7 cellular contexts compared by ENCODE assay signal in the genomic region with DNA sequence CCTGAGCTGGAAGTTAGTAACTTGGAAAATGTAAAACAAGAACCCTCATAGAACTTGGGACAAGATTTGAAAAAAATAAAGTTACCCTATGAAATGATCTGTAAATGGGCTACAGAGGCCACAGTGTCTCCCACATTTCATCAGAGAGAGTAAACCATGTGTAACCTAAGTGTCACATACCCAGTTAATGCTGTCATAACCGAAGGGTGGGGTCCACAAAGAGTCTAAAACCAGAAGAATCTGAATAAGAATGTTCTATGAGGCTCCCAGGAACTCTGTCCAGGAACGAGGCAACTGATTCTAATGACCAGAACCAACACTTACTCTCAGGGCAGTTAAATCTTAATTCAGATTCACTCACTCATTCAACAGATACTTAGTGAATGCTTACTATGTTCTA. TPM values are rescaled to one million over a fixed set of nuclear protein-coding genes. Genes with fewer than 3 reads are reported as not detected.
DNase-seq lines count a peak whose midpoint lies in the region; ATAC-seq and TF ChIP-seq lines count a peak whose summit lies in the region.

No MANE protein-coding gene starts in this region.

- H2AFZ ChIP-seq in HCT116 (ENCODE audit: low read depth, low read length, poor library complexity, severe bottlenecking) (no peak overlapping the region), hepatocyte (peak overlapping the region; percentile 95)

- no peaks in the 10 kb centered on the region for H3K9me3 ChIP-seq in HCT116 (ENCODE audit: control insufficient read depth in 1 of 2, insufficient read depth in 1 of 2, low read depth in 1 of 2, low read length in 2 of 2)
- H3K9me3 ChIP-seq in hepatocyte (ENCODE audit: low read depth) = no peaks in the 10 kb centered on the region
- H3K9me3 ChIP-seq in subcutaneous abdominal adipose tissue (ENCODE audit: control insufficient read depth in 5 of 5, low read length in 5 of 5) = no peaks in the 10 kb centered on the region
- H3K9me3 ChIP-seq in mucosa of descending colon = no peaks in the 10 kb centered on the region

- no peak overlapping the region for H3K27ac ChIP-seq in HCT116 (ENCODE audit: low read depth, low read length)
- H3K27ac ChIP-seq in VCaP = peak overlapping the region; percentile 98
- H3K27ac ChIP-seq in hepatocyte = peak overlapping the region; percentile 100
- peak overlapping the region; percentile 95 for H3K27ac ChIP-seq in subcutaneous abdominal adipose tissue (ENCODE audit: low read depth, low read length)

- peak overlapping the region; percentile 63 to 73 for H3K4me3 ChIP-seq in HCT116 (replicated peaks in 1 of 2; ENCODE audit: low read depth in 1 of 2, low read length in 2 of 2)
- H3K4me3 ChIP-seq in hepatocyte = peak overlapping the region; percentile 91
- H3K4me3 ChIP-seq in subcutaneous abdominal adipose tissue (ENCODE audit: low read depth in 1 of 5, low read length in 5 of 5) = peak overlapping the region in 2 of 5 donors; percentile 87 to 97
- H3K4me3 ChIP-seq in mucosa of descending colon = no peak overlapping the region

- BruUV-seq in HCT116 (replicated peaks; lab: Mats Ljungman, UMichigan) = no TSS peak

- POLR2A ChIA-PET in HCT116 (lab: Charles Lee) = interaction anchor here (1.1 kb wide), 1 partner anchor 11 kb away, joined by 5 read pairs; no protein-coding TSS in a partner anchor

- H3K27me3 ChIP-seq in HCT116 (ENCODE audit: insufficient read depth, low read length) = no peaks in the 10 kb centered on the region
- no peaks in the 10 kb centered on the region for H3K27me3 ChIP-seq in hepatocyte
- H3K27me3 ChIP-seq in subcutaneous abdominal adipose tissue (ENCODE audit: control insufficient read depth in 5 of 5, insufficient read depth in 4 of 5, low read length in 5 of 5) = no peaks in the 10 kb centered on the region

- ATAC-seq in HCT116 = no peak
- no peak for ATAC-seq in mucosa of descending colon

- RAD21 ChIA-PET in HCT116 (lab: Charles Lee; ENCODE audit: low non-redundant PET in 1 of 2, low total read pairs in 2 of 2, uncharacterized antibody in 2 of 2, unreplicated experiment in 2 of 2) = interaction anchor here in 1 of 2 experiments (1.8 kb wide), 1 partner anchor 99 kb away, joined by 8 read pairs; no protein-coding TSS in a partner anchor

- H4K20me1 ChIP-seq in HCT116 (ENCODE audit: insufficient read depth) (peaks cover 6% of the 10 kb centered on the region; the same call in 1 of the 2 replicates), hepatocyte (ENCODE audit: insufficient read depth, poor library complexity, severe bottlenecking) (peaks cover 33% of the 10 kb centered on the region)

- peak overlapping the region; percentile 95 for H3K4me2 ChIP-seq in HCT116 (ENCODE audit: low read length)
- peak overlapping the region; percentile 89 for H3K4me2 ChIP-seq in hepatocyte

- H3K9me2 ChIP-seq in HCT116 (ENCODE audit: insufficient read depth) (no peaks in the 10 kb centered on the region), hepatocyte (replicated peaks; ENCODE audit: insufficient read depth) (no peaks in the 10 kb centered on the region)

- TF ChIP-seq RAD21 in HCT116 (IDR thresholded peaks at IDR 0.05; ENCODE audit: low read depth) = no peak

- 78% methylated on average over 2 of the region's 2 CpGs for WGBS in hepatocyte (ENCODE audit: low lambda C conversion rate, missing lambda C conversion rate)

- TF ChIP-seq POLR2A in HCT116 (IDR thresholded peaks at IDR 0.05; ENCODE audit: borderline replicate concordance, extremely low read depth, insufficient read depth, insufficient read length) = no peak

- H3K79me2 ChIP-seq in HCT116 (ENCODE audit: insufficient read depth, low read length) (peaks cover 37% of the 10 kb centered on the region), hepatocyte (peaks cover 35% of the 10 kb centered on the region)

- H3K4me1 ChIP-seq in HCT116 (ENCODE audit: control insufficient read depth in 1 of 2, insufficient read depth in 2 of 2, low read length in 2 of 2) = peaks cover 14 to 34% of the 10 kb centered on the region in 2 experiments
- peaks cover 19% of the 10 kb centered on the region for H3K4me1 ChIP-seq in hepatocyte (ENCODE audit: insufficient read depth)
- H3K4me1 ChIP-seq in subcutaneous abdominal adipose tissue (ENCODE audit: control insufficient read depth in 5 of 5, insufficient read depth in 5 of 5, low read length in 5 of 5) = peaks cover 7 to 38% (median 25%) of the 10 kb centered on the region in 5 donors
- H3K4me1 ChIP-seq in mucosa of descending colon (ENCODE audit: low read depth) = peaks cover 16% of the 10 kb centered on the region

- intact Hi-C loops in HCT116 (cut with micrococcal nuclease) = no loop called here
- intact Hi-C loops in mucosa of descending colon (cut with DNase I, micrococcal nuclease) = no loop called here

- TF ChIP-seq CTCF in HCT116 (IDR thresholded peaks at IDR 0.05 in 2 of 3, conservative IDR thresholded peaks at IDR 0.05 in 1 of 3; ENCODE audit: borderline replicate concordance in 1 of 3, insufficient read depth in 1 of 3, low read depth in 2 of 3, low read length in 2 of 3) = no peak
- no peak for TF ChIP-seq CTCF in VCaP (conservative IDR thresholded peaks at IDR 0.05)
- TF ChIP-seq CTCF in hepatocyte (IDR thresholded peaks at IDR 0.05; ENCODE audit: poor library complexity) = no peak
- no peak for TF ChIP-seq CTCF in mucosa of descending colon (IDR thresholded peaks at IDR 0.05)

- H3K36me3 ChIP-seq in HCT116 (ENCODE audit: control insufficient read depth in 1 of 2, insufficient read depth in 2 of 2, low read length in 2 of 2) (no peaks in the 10 kb centered on the region), hepatocyte (replicated peaks; ENCODE audit: insufficient read depth, low read depth) (no peaks in the 10 kb centered on the region), subcutaneous abdominal adipose tissue (ENCODE audit: control insufficient read depth in 5 of 5, insufficient read depth in 5 of 5, low read length in 5 of 5) (no peaks in the 10 kb centered on the region), mucosa of descending colon (ENCODE audit: low read depth) (no peaks in the 10 kb centered on the region)

- CTCF ChIA-PET in HCT116 (lab: Charles Lee) = interaction anchor here (1.5 to 1.6 kb wide), 2 partner anchors 31 to 35 kb away, joined by 5 read pairs; no protein-coding TSS in a partner anchor

- peak overlapping the region; percentile 89 for H3K9ac ChIP-seq in HCT116 (ENCODE audit: low read length)
- H3K9ac ChIP-seq in subcutaneous abdominal adipose tissue (ENCODE audit: low read length in 5 of 5) = peak overlapping the region in 2 of 5 donors; percentile 87 to 99

- DNase-seq in HCT116 (ENCODE audit: low read depth, low spot score) = no peak
- DNase-seq in hepatocyte (ENCODE audit: low spot score) = no peak
- DNase-seq in mucosa of descending colon = no peak
- no peak for DNase-seq in stimulated activated CD4-positive, alpha-beta T cell treated with anti-CD3 and anti-CD28 coated beads, Interleukin-4, amount 100 ng/mL, for 4 hours
- no peak for DNase-seq in NK-92 (lab: John Stamatoyannopoulos, UW; ENCODE audit: unreplicated experiment)

TF ChIP-seq in HCT116, 20 proteins besides CTCF, POLR2A, EP300 and RAD21:
- TF ChIP-seq SIN3A (IDR thresholded peaks at IDR 0.05; ENCODE audit: low read depth) (0 out of 2 replicates have a peak, but pooled peaks have one; percentile 40), JUND (IDR thresholded peaks at IDR 0.05) (no peak), ZFX (IDR thresholded peaks at IDR 0.05) (no peak), ZNF274 (IDR thresholded peaks at IDR 0.05; ENCODE audit: low read depth, low read length) (no peak), SP1 (IDR thresholded peaks at IDR 0.05; ENCODE audit: low read depth) (0 out of 2 replicates have a peak, but pooled peaks have one; percentile 30)
- TF ChIP-seq, protein P1, sequence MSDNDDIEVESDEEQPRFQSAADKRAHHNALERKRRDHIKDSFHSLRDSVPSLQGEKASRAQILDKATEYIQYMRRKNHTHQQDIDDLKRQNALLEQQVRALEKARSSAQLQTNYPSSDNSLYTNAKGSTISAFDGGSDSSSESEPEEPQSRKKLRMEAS (IDR thresholded peaks at IDR 0.05) = peak; percentile 23; the same call in 1 of the 2 replicates

RNA-seq across cellular contexts. Expression of gene FAM13B, which starts 1.0 kb away (rescaled TPM):
- total RNA-seq in HCT116 (2021; ENCODE audit: unreplicated experiment) = 13.6 TPM
- 2.4 and 2.7 TPM in 2 replicates for polyA plus RNA-seq in HCT116 (2012)
- total RNA-seq in hepatocyte = 19.6 and 22.7 TPM in 2 replicates
- 8.1 and 9.4 TPM in 2 replicates for polyA plus RNA-seq in hepatocyte
- total RNA-seq in mucosa of descending colon = 10 to 100 TPM; 25.5 to 58.4 (median 25.8) TPM

RNA-seq across cellular contexts. Expression of gene WNT8A, which starts 49.9 kb away (rescaled TPM):
- total RNA-seq in HCT116 (2021; ENCODE audit: unreplicated experiment) (not detected), hepatocyte (not detected in 2 replicates), mucosa of descending colon (not detected)
- not detected in 2 replicates for polyA plus RNA-seq in HCT116 (2012)
- polyA plus RNA-seq in hepatocyte = not detected in 2 replicates
